In genomic region chr22:36864454-36865215, GRCh38 we compare ENCODE assay signal across 26 cellular contexts. TPM values are rescaled to one million over a fixed set of nuclear protein-coding genes. Genes with fewer than 3 reads are reported as not detected.
DNase-seq lines count a peak whose midpoint lies in the region; ATAC-seq and TF ChIP-seq lines count a peak whose summit lies in the region.
"Had no signal": no experiment of that assay in that cellular context is flagged by ENCODE, and none has a peak within 500 bp of the region (broad histone marks: within the 10 kb centered on the region; RNA-seq: fewer than 3 reads in every experiment).

No MANE protein-coding gene starts in this region.

- BruUV-seq in MCF 10A (replicated peaks; lab: Mats Ljungman, UMichigan): no TSS peak

- H3K27me3 ChIP-seq in upper lobe of right lung (no peaks in the 10 kb centered on the region), tibial artery (peaks cover 0 to 37% of the 10 kb centered on the region in 2 donors)
- H3K27me3 ChIP-seq: foreskin keratinocyte had no signal

- H3K36me3 ChIP-seq in upper lobe of right lung (no peaks in the 10 kb centered on the region), tibial artery (no peaks in the 10 kb centered on the region)

- H3K27ac ChIP-seq in upper lobe of right lung (no peak overlapping the region), tibial artery (no peak overlapping the region)
- H3K27ac ChIP-seq: dorsolateral prefrontal cortex, foreskin keratinocyte had no signal

- H3K4me3 Mint-ChIP-seq in activated naive CD4-positive, alpha-beta T cell treated with anti-CD3 and anti-CD28 coated beads, Interleukin-2, amount 50 U/mL, for 24 hours: no peak overlapping the region
- no peak overlapping the region for H3K4me3 Mint-ChIP-seq in activated naive CD4-positive, alpha-beta T cell treated with anti-CD3 and anti-CD28 coated beads for 36 hours
- peak overlapping the region; percentile 27 for H3K4me3 Mint-ChIP-seq in dendritic cell treated with granulocyte-macrophage colony-stimulating factor and Interleukin-4, amounts not matched to agents 40 ng/mL and 50 ng/mL, for 4 days
- no peak overlapping the region for H3K4me3 Mint-ChIP-seq in MCF 10A (ENCODE audit: unreplicated experiment)

- no peaks in the 10 kb centered on the region for H3K4me1 Mint-ChIP-seq in activated naive CD4-positive, alpha-beta T cell treated with anti-CD3 and anti-CD28 coated beads, Interleukin-2, amount 50 U/mL, for 24 hours
- peaks cover 2% of the 10 kb centered on the region for H3K4me1 Mint-ChIP-seq in activated naive CD4-positive, alpha-beta T cell treated with anti-CD3 and anti-CD28 coated beads for 36 hours (ENCODE audit: low read depth)
- peaks cover 84% of the 10 kb centered on the region for H3K4me1 Mint-ChIP-seq in dendritic cell treated with granulocyte-macrophage colony-stimulating factor and Interleukin-4, amounts not matched to agents 40 ng/mL and 50 ng/mL, for 4 days (ENCODE audit: low read depth)
- H3K4me1 Mint-ChIP-seq in MCF 10A (ENCODE audit: insufficient read depth, unreplicated experiment): peaks cover 13% of the 10 kb centered on the region

- no peaks in the 10 kb centered on the region for H3K9me3 Mint-ChIP-seq in activated naive CD4-positive, alpha-beta T cell treated with anti-CD3 and anti-CD28 coated beads, Interleukin-2, amount 50 U/mL, for 24 hours
- no peaks in the 10 kb centered on the region for H3K9me3 Mint-ChIP-seq in activated naive CD4-positive, alpha-beta T cell treated with anti-CD3 and anti-CD28 coated beads for 36 hours
- H3K9me3 Mint-ChIP-seq in dendritic cell treated with granulocyte-macrophage colony-stimulating factor and Interleukin-4, amounts not matched to agents 40 ng/mL and 50 ng/mL, for 4 days: no peaks in the 10 kb centered on the region
- H3K9me3 Mint-ChIP-seq in MCF 10A (ENCODE audit: unreplicated experiment): no peaks in the 10 kb centered on the region
- H3K9me3 Mint-ChIP-seq: IgD-negative memory B cell had no signal

- CTCF ChIA-PET in activated naive CD4-positive, alpha-beta T cell treated with anti-CD3 and anti-CD28 coated beads for 36 hours (lab: Charles Lee): interaction anchor here (2.2 kb wide), 1 partner anchor 113 kb away, joined by 9 read pairs; no protein-coding TSS in a partner anchor
- CTCF ChIA-PET in MCF 10A (lab: Yijun Ruan, JAX): interaction anchor here (0.6 to 8.6 kb wide), 7 partner anchors 8 to 335 kb away, joined by 3 to 93 read pairs (median 4); no protein-coding TSS in a partner anchor

- H3K27ac Mint-ChIP-seq in activated naive CD4-positive, alpha-beta T cell treated with anti-CD3 and anti-CD28 coated beads, Interleukin-2, amount 50 U/mL, for 24 hours: peak overlapping the region; percentile 53
- H3K27ac Mint-ChIP-seq in activated naive CD4-positive, alpha-beta T cell treated with anti-CD3 and anti-CD28 coated beads for 36 hours: no peak overlapping the region
- peak overlapping the region; percentile 49 for H3K27ac Mint-ChIP-seq in dendritic cell treated with granulocyte-macrophage colony-stimulating factor and Interleukin-4, amounts not matched to agents 40 ng/mL and 50 ng/mL, for 4 days
- H3K27ac Mint-ChIP-seq in MCF 10A (ENCODE audit: low read depth, unreplicated experiment): no peak overlapping the region

- no peaks in the 10 kb centered on the region for H3K36me3 Mint-ChIP-seq in activated naive CD4-positive, alpha-beta T cell treated with anti-CD3 and anti-CD28 coated beads, Interleukin-2, amount 50 U/mL, for 24 hours
- H3K36me3 Mint-ChIP-seq in activated naive CD4-positive, alpha-beta T cell treated with anti-CD3 and anti-CD28 coated beads for 36 hours (ENCODE audit: low read depth): no peaks in the 10 kb centered on the region
- H3K36me3 Mint-ChIP-seq in dendritic cell treated with granulocyte-macrophage colony-stimulating factor and Interleukin-4, amounts not matched to agents 40 ng/mL and 50 ng/mL, for 4 days (ENCODE audit: low read depth): peaks cover 67% of the 10 kb centered on the region
- H3K36me3 Mint-ChIP-seq in MCF 10A (ENCODE audit: insufficient read depth, unreplicated experiment): no peaks in the 10 kb centered on the region

- H3K9me3 ChIP-seq in upper lobe of right lung: no peaks in the 10 kb centered on the region
- no peaks in the 10 kb centered on the region for H3K9me3 ChIP-seq in tibial artery

- TF ChIP-seq CTCF in upper lobe of right lung (IDR thresholded peaks at IDR 0.05) (no peak), MCF 10A (IDR thresholded peaks at IDR 0.05; ENCODE audit: unreplicated experiment) (no peak), tibial artery (IDR thresholded peaks at IDR 0.05) (no peak)

- H3K4me3 ChIP-seq in upper lobe of right lung: no peak overlapping the region
- H3K4me3 ChIP-seq in tibial artery: no peak overlapping the region
- H3K4me3 ChIP-seq: dorsolateral prefrontal cortex had no signal

- H3K27me3 Mint-ChIP-seq in activated naive CD4-positive, alpha-beta T cell treated with anti-CD3 and anti-CD28 coated beads, Interleukin-2, amount 50 U/mL, for 24 hours: no peaks in the 10 kb centered on the region
- H3K27me3 Mint-ChIP-seq in activated naive CD4-positive, alpha-beta T cell treated with anti-CD3 and anti-CD28 coated beads for 36 hours (ENCODE audit: low read depth): no peaks in the 10 kb centered on the region
- H3K27me3 Mint-ChIP-seq in dendritic cell treated with granulocyte-macrophage colony-stimulating factor and Interleukin-4, amounts not matched to agents 40 ng/mL and 50 ng/mL, for 4 days: no peaks in the 10 kb centered on the region
- peaks cover 28% of the 10 kb centered on the region for H3K27me3 Mint-ChIP-seq in MCF 10A (ENCODE audit: insufficient read depth, unreplicated experiment)
- H3K27me3 Mint-ChIP-seq: IgD-negative memory B cell had no signal

- POLR2A ChIA-PET in MCF 10A (lab: Yijun Ruan, JAX): interaction anchor here (1.0 kb wide), 1 partner anchor 327 kb away, joined by 3 read pairs; no protein-coding TSS in a partner anchor

- ATAC-seq in upper lobe of right lung: no peak
- ATAC-seq: foreskin keratinocyte, Panc1, sciatic nerve had no signal

- no peak for DNase-seq in activated naive CD4-positive, alpha-beta T cell treated with anti-CD3 and anti-CD28 coated beads for 36 hours
- DNase-seq in NOMO-1 treated with dmso at 0.1 percent for 144 hours (lab: John Stamatoyannopoulos, UW; ENCODE audit: unreplicated experiment) (peak; percentile 19), upper lobe of right lung (peak; percentile 57), MCF 10A (ENCODE audit: unreplicated experiment) (no peak), tibial artery (no peak), AG08396 (ENCODE audit: low spot score) (no peak)
- DNase-seq: activated CD4-positive, alpha-beta T cell treated with anti-CD3 and anti-CD28 coated beads for 1 hour; amniotic stem cell; COR-L47; DMS79 treated with DMSO at 0.1 percent for 48 hours; dorsolateral prefrontal cortex; foreskin keratinocyte; GOT3; hippocampal formation; MM.1S; NCI-H1694 treated with DMSO at 0.1 percent for 48 hours; T-helper 9 cell had no signal

- H3K4me1 ChIP-seq in upper lobe of right lung: peaks cover 10% of the 10 kb centered on the region
- no peaks in the 10 kb centered on the region for H3K4me1 ChIP-seq in tibial artery

- intact Hi-C loops in activated naive CD4-positive, alpha-beta T cell treated with anti-CD3 and anti-CD28 coated beads for 36 hours (cut with micrococcal nuclease): no loop called here
- intact Hi-C loops in dendritic cell treated with granulocyte-macrophage colony-stimulating factor and Interleukin-4, amounts not matched to agents 40 ng/mL and 50 ng/mL, for 4 days (cut with micrococcal nuclease): loop anchor here (5.0 kb wide), 1 partner anchor 103 kb away; no protein-coding TSS in a partner anchor
- intact Hi-C loops in upper lobe of right lung (cut with DNase I) (no loop called here), MCF 10A (cut with micrococcal nuclease) (no loop called here), tibial artery (cut with DNase I; ENCODE audit: low total_unique reads) (no loop called here)

RNA-seq across cellular contexts. Expression of gene NCF4, which starts 3.8 kb away (rescaled TPM):
- under 1 TPM; 0.37 to 0.50 TPM for total RNA-seq in activated naive CD4-positive, alpha-beta T cell treated with anti-CD3 and anti-CD28 coated beads for 36 hours
- total RNA-seq in upper lobe of right lung: 37.0 TPM
- total RNA-seq in MCF 10A (2022): not detected in 2 replicates
- total RNA-seq: epithelial cell of proximal tubule, foreskin keratinocyte, SK-MEL-5 had no signal

RNA-seq across cellular contexts. Expression of gene PVALB, which starts 47.8 kb away (rescaled TPM):
- not detected for total RNA-seq in activated naive CD4-positive, alpha-beta T cell treated with anti-CD3 and anti-CD28 coated beads for 36 hours
- 2.5 TPM for total RNA-seq in upper lobe of right lung
- total RNA-seq in MCF 10A (2022): not detected in 2 replicates
- total RNA-seq: cardiac septum, epithelial cell of proximal tubule, foreskin keratinocyte, lower leg skin, sciatic nerve, SK-MEL-5 had no signal

RNA-seq across cellular contexts. Expression of gene CSF2RB, which starts 48.8 kb away (rescaled TPM):
- under 1 TPM in 1 of 2 experiments, not detected in 1; 0.14 TPM for total RNA-seq in activated naive CD4-positive, alpha-beta T cell treated with anti-CD3 and anti-CD28 coated beads for 36 hours
- 27.2 TPM for total RNA-seq in upper lobe of right lung
- total RNA-seq in MCF 10A (2022): not detected in 2 replicates
- total RNA-seq: foreskin keratinocyte, SK-MEL-5 had no signal

Comparison
In these comparisons a context has a peak if more than half of its experiments do, and no peak if none do; other contexts are left out.
1. H3K27ac Mint-ChIP-seq: peak in activated naive CD4-positive, alpha-beta T cell treated with anti-CD3 and anti-CD28 coated beads, Interleukin-2, amount 50 U/mL, for 24 hours (single experiment) and dendritic cell treated with granulocyte-macrophage colony-stimulating factor and Interleukin-4, amounts not matched to agents 40 ng/mL and 50 ng/mL, for 4 days (single experiment); none in activated naive CD4-positive, alpha-beta T cell treated with anti-CD3 and anti-CD28 coated beads for 36 hours (single experiment) and MCF 10A (single experiment).
2. DNase-seq: peak in NOMO-1 treated with dmso at 0.1 percent for 144 hours (single experiment) and upper lobe of right lung (single experiment); none in activated naive CD4-positive, alpha-beta T cell treated with anti-CD3 and anti-CD28 coated beads for 36 hours (single experiment), MCF 10A (single experiment), tibial artery (0 of 2) and AG08396 (single experiment).
3. RNA of gene NCF4, which starts 3.8 kb away (total RNA-seq): 37.0 TPM in upper lobe of right lung (single experiment); 0.37 to 0.50 TPM in activated naive CD4-positive, alpha-beta T cell treated with anti-CD3 and anti-CD28 coated beads for 36 hours and not detected in MCF 10A; every median in the first group is over 10 times any median in the second.
4. RNA of gene CSF2RB, which starts 48.8 kb away (total RNA-seq): 27.2 TPM in upper lobe of right lung (single experiment); 0.14 TPM in activated naive CD4-positive, alpha-beta T cell treated with anti-CD3 and anti-CD28 coated beads for 36 hours and not detected in MCF 10A; every median in the first group is over 10 times any median in the second.